In the genomic region with DNA sequence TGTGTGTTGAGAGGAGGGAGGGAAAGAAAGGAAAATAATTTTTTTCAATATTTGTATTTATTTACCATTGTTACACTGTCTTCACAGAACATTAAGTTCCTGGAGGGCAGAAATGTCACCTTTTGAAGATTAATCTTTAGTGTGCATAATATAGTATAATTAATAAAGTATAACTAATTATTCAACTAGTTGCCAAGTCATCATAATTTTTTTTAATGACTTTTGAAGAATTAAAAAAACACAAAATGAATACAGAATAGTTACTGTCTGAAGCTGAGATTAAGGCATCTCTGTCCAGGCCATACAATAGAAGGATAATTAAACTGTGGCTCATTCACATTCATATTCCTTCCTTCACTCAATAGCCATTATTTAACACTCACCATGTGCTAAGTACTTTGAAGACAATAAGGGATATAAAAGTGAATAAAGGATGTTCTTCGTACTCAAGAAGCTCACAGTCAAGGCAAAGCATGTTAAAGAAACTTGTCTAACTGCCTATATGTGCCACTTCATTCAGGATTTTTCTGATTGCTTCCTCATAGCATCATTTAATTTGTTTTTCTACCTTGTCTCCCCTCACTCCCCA, we compare ENCODE assay signal across 26 cellular contexts. TPM values are rescaled to one million over a fixed set of nuclear protein-coding genes. Genes with fewer than 3 reads are reported as not detected.
DNase-seq lines count a peak whose midpoint lies in the region; FAIRE-seq and TF ChIP-seq lines count a peak whose summit lies in the region.
"Had no signal": no experiment of that assay in that cellular context is flagged by ENCODE, and none has a peak within 500 bp of the region (broad histone marks: within the 10 kb centered on the region; RNA-seq: fewer than 3 reads in every experiment).

No MANE protein-coding gene starts in this region.

- H3K4me1 ChIP-seq in CD8-positive, alpha-beta memory T cell (ENCODE audit: insufficient read depth, low read length), result no peaks in the 10 kb centered on the region
- H3K4me1 ChIP-seq in esophagus muscularis mucosa (peaks cover 0 to 39% (median 34%) of the 10 kb centered on the region in 4 donors), sigmoid colon (peaks cover 0 to 60% (median 35%) of the 10 kb centered on the region in 4 donors)
- H3K4me1 ChIP-seq: BLaER1, SJSA1 had no signal

- peaks cover 18 to 76% (median 48%) of the 10 kb centered on the region in 3 donors for H3K36me3 Mint-ChIP-seq in CD8-positive, alpha-beta memory T cell

- POLR2A ChIA-PET in CD8-positive, alpha-beta memory T cell (lab: Charles Lee), result no interaction called here

- H3K27me3 ChIP-seq in CD8-positive, alpha-beta memory T cell (ENCODE audit: insufficient read depth, low read length, poor library complexity, severe bottlenecking), result no peaks in the 10 kb centered on the region
- H3K27me3 ChIP-seq in esophagus muscularis mucosa, result no peaks in the 10 kb centered on the region
- H3K27me3 ChIP-seq in sigmoid colon, result no peaks in the 10 kb centered on the region
- no peaks in the 10 kb centered on the region for H3K27me3 ChIP-seq in MG63
- H3K27me3 ChIP-seq: BLaER1, SJSA1 had no signal

- H3K4me3 ChIP-seq in CD8-positive, alpha-beta memory T cell (ENCODE audit: low read length), result no peak overlapping the region
- no peak overlapping the region for H3K4me3 ChIP-seq in esophagus muscularis mucosa
- no peak overlapping the region for H3K4me3 ChIP-seq in sigmoid colon
- H3K4me3 ChIP-seq in MG63, result no peak overlapping the region
- H3K4me3 ChIP-seq: BLaER1, SJSA1 had no signal

- DNase-seq in CD8-positive, alpha-beta memory T cell, result no peak
- DNase-seq in esophagus muscularis mucosa (ENCODE audit: extremely low spot score) (no peak), sigmoid colon (no peak), D341Med (ENCODE audit: low spot score) (no peak), UCSD-AML1 (lab: John Stamatoyannopoulos, UW; ENCODE audit: unreplicated experiment) (no peak), MG63 (no peak)
- DNase-seq in activated CD4-positive, alpha-beta T cell treated with anti-CD3 and anti-CD28 coated beads for 1 hour, result no peak
- DNase-seq: 8988T; CD4-positive, alpha-beta T cell; DMS79 treated with DMSO at 0.1 percent for 48 hours; H7; NCI-H1105; NCI-H1436 treated with DMSO at 0.1 percent for 48 hours; NCI-H187 treated with DMSO at 0.1 percent for 48 hours; NCI-H526 treated with DMSO at 0.1 percent for 48 hours; Right ventricle myocardium superior; RPMI8226; T-cell had no signal

- TF ChIP-seq EP300 in esophagus muscularis mucosa (IDR thresholded peaks at IDR 0.05) (no peak), sigmoid colon (IDR thresholded peaks at IDR 0.05) (no peak)

- H3K27ac Mint-ChIP-seq in CD8-positive, alpha-beta memory T cell, result peak overlapping the region in 5 of 8 donors; percentile 14 to 83 (median 44)
- H3K27ac Mint-ChIP-seq: CD4-positive, alpha-beta T cell had no signal

- no peak for TF ChIP-seq CTCF in esophagus muscularis mucosa (IDR thresholded peaks at IDR 0.05)
- no peak for TF ChIP-seq CTCF in sigmoid colon (IDR thresholded peaks at IDR 0.05)

- peak; percentile 52 for FAIRE-seq in A204.1 (lab: Jason Lieb, UNC)
- FAIRE-seq: GM12892, GM19239, HTR-8/SVneo had no signal

- no peaks in the 10 kb centered on the region for H3K9me3 Mint-ChIP-seq in CD8-positive, alpha-beta memory T cell
- H3K9me3 Mint-ChIP-seq: CD4-positive, alpha-beta T cell; T-cell had no signal

- WGBS in esophagus muscularis mucosa, result 78% methylated on average over 1 of the region's 1 CpG
- 65 to 74% methylated on average over 1 of the region's 1 CpG for WGBS in sigmoid colon, 2 donors

- no peak for TF ChIP-seq POLR2A in esophagus muscularis mucosa (IDR thresholded peaks at IDR 0.05; ENCODE audit: low read depth)
- no peak for TF ChIP-seq POLR2A in sigmoid colon (IDR thresholded peaks at IDR 0.05)

- intact Hi-C loops in esophagus muscularis mucosa (cut with DNase I), result no loop called here
- intact Hi-C loops in sigmoid colon (cut with DNase I), result no loop called here

- peaks cover 9% of the 10 kb centered on the region for H3K36me3 ChIP-seq in CD8-positive, alpha-beta memory T cell (ENCODE audit: insufficient read depth, low read length)
- H3K36me3 ChIP-seq in esophagus muscularis mucosa, result peaks cover 5 to 37% (median 14%) of the 10 kb centered on the region in 4 donors
- H3K36me3 ChIP-seq in sigmoid colon, result peaks cover 0 to 23% (median 9%) of the 10 kb centered on the region in 4 donors
- H3K36me3 ChIP-seq in MG63, result peaks cover 9% of the 10 kb centered on the region

- no peak overlapping the region for H3K27ac ChIP-seq in CD8-positive, alpha-beta memory T cell (ENCODE audit: low read depth, low read length)
- H3K27ac ChIP-seq in esophagus muscularis mucosa (replicated peaks in 1 of 4) (peak overlapping the region; percentile 17 to 79 (median 73)), sigmoid colon (peak overlapping the region in 3 of 4 donors; percentile 72 to 94 (median 87))
- H3K27ac ChIP-seq: BLaER1, KMS-11, SJSA1 had no signal

- no peaks in the 10 kb centered on the region for H3K27me3 Mint-ChIP-seq in CD8-positive, alpha-beta memory T cell
- H3K27me3 Mint-ChIP-seq: CD4-positive, alpha-beta T cell; T-cell had no signal

- peaks cover 5 to 6% (median 6%) of the 10 kb centered on the region in 3 donors for H3K4me1 Mint-ChIP-seq in CD8-positive, alpha-beta memory T cell

- CTCF ChIA-PET in CD8-positive, alpha-beta memory T cell (lab: Charles Lee), result interaction anchor here (1.3 kb wide), 1 partner anchor 170 kb away, joined by 3 read pairs; no protein-coding TSS in a partner anchor

- no peak overlapping the region for H3K4me3 Mint-ChIP-seq in CD8-positive, alpha-beta memory T cell
- H3K4me3 Mint-ChIP-seq: CD4-positive, alpha-beta T cell; T-cell had no signal

- no peaks in the 10 kb centered on the region for H3K9me3 ChIP-seq in CD8-positive, alpha-beta memory T cell (ENCODE audit: low read length)
- no peaks in the 10 kb centered on the region for H3K9me3 ChIP-seq in esophagus muscularis mucosa
- H3K9me3 ChIP-seq in sigmoid colon, result no peaks in the 10 kb centered on the region
- no peaks in the 10 kb centered on the region for H3K9me3 ChIP-seq in MG63
- H3K9me3 ChIP-seq: SJSA1 had no signal

RNA-seq across cellular contexts. Expression of gene DCP1B, which starts 41.7 kb away (rescaled TPM):
- 10 to 100 TPM; 13.9 to 16.7 TPM for total RNA-seq in CD8-positive, alpha-beta memory T cell
- polyA plus RNA-seq in CD8-positive, alpha-beta memory T cell, result 26.0 TPM
- total RNA-seq in esophagus muscularis mucosa, result 10 to 100 TPM; 22.0 to 26.5 (median 24.4) TPM
- 10 to 100 TPM; 24.8 to 47.7 (median 35.5) TPM for total RNA-seq in sigmoid colon
- 1 to 10 TPM; 5.5 to 8.5 (median 7.2) TPM for polyA plus RNA-seq in sigmoid colon
- total RNA-seq in MG63 (2014; rRNA removed; shearing (Covaris generic); ENCODE audit: low replicate concordance), result 1.5 and 5.1 TPM in 2 replicates

RNA-seq across cellular contexts. Expression of gene CACNA2D4, which starts 44.1 kb away (rescaled TPM):
- 1 to 10 TPM; 5.7 to 6.5 TPM for total RNA-seq in CD8-positive, alpha-beta memory T cell
- polyA plus RNA-seq in CD8-positive, alpha-beta memory T cell, result 7.6 TPM
- total RNA-seq in esophagus muscularis mucosa, result 1 to 10 TPM in 3 of 4 donors, under 1 TPM in 1; 0.84 to 3.8 (median 3.4) TPM
- 1 to 10 TPM; 2.8 to 4.9 (median 3.4) TPM for total RNA-seq in sigmoid colon
- polyA plus RNA-seq in sigmoid colon, result 1 to 10 TPM; 3.6 to 5.8 (median 5.4) TPM
- total RNA-seq in MG63 (2014; rRNA removed; shearing (Covaris generic); ENCODE audit: low replicate concordance), result 0.91 and 1.4 TPM in 2 replicates
- total RNA-seq: NCI-H460, SJSA1 had no signal
